In genomic region chr5:124746916-124747769, GRCh38 we compare ENCODE assay signal across 2 cellular contexts.
TF ChIP-seq lines count a peak whose summit lies in the region.

No MANE protein-coding gene starts in this region.

TF ChIP-seq in GM23338, 12 proteins besides CTCF, POLR2A, EP300 and RAD21 (continued from another document):
- no peak; the same call in 1 of the 2 replicates for TF ChIP-seq POLR2AphosphoS5 (IDR thresholded peaks at IDR 0.05; ENCODE audit: low read depth)
- no peak for TF ChIP-seq JUNB (IDR thresholded peaks at IDR 0.05; ENCODE audit: unreplicated experiment)
- TF ChIP-seq ETS1 (IDR thresholded peaks at IDR 0.05): no peak
- TF ChIP-seq ZNF331 (CRISPR knock-in tag; IDR thresholded peaks at IDR 0.05; ENCODE audit: low read depth): no peak
- no peak for TF ChIP-seq EZH2phosphoT487 (IDR thresholded peaks at IDR 0.05; ENCODE audit: unreplicated experiment)
- TF ChIP-seq, protein P1, sequence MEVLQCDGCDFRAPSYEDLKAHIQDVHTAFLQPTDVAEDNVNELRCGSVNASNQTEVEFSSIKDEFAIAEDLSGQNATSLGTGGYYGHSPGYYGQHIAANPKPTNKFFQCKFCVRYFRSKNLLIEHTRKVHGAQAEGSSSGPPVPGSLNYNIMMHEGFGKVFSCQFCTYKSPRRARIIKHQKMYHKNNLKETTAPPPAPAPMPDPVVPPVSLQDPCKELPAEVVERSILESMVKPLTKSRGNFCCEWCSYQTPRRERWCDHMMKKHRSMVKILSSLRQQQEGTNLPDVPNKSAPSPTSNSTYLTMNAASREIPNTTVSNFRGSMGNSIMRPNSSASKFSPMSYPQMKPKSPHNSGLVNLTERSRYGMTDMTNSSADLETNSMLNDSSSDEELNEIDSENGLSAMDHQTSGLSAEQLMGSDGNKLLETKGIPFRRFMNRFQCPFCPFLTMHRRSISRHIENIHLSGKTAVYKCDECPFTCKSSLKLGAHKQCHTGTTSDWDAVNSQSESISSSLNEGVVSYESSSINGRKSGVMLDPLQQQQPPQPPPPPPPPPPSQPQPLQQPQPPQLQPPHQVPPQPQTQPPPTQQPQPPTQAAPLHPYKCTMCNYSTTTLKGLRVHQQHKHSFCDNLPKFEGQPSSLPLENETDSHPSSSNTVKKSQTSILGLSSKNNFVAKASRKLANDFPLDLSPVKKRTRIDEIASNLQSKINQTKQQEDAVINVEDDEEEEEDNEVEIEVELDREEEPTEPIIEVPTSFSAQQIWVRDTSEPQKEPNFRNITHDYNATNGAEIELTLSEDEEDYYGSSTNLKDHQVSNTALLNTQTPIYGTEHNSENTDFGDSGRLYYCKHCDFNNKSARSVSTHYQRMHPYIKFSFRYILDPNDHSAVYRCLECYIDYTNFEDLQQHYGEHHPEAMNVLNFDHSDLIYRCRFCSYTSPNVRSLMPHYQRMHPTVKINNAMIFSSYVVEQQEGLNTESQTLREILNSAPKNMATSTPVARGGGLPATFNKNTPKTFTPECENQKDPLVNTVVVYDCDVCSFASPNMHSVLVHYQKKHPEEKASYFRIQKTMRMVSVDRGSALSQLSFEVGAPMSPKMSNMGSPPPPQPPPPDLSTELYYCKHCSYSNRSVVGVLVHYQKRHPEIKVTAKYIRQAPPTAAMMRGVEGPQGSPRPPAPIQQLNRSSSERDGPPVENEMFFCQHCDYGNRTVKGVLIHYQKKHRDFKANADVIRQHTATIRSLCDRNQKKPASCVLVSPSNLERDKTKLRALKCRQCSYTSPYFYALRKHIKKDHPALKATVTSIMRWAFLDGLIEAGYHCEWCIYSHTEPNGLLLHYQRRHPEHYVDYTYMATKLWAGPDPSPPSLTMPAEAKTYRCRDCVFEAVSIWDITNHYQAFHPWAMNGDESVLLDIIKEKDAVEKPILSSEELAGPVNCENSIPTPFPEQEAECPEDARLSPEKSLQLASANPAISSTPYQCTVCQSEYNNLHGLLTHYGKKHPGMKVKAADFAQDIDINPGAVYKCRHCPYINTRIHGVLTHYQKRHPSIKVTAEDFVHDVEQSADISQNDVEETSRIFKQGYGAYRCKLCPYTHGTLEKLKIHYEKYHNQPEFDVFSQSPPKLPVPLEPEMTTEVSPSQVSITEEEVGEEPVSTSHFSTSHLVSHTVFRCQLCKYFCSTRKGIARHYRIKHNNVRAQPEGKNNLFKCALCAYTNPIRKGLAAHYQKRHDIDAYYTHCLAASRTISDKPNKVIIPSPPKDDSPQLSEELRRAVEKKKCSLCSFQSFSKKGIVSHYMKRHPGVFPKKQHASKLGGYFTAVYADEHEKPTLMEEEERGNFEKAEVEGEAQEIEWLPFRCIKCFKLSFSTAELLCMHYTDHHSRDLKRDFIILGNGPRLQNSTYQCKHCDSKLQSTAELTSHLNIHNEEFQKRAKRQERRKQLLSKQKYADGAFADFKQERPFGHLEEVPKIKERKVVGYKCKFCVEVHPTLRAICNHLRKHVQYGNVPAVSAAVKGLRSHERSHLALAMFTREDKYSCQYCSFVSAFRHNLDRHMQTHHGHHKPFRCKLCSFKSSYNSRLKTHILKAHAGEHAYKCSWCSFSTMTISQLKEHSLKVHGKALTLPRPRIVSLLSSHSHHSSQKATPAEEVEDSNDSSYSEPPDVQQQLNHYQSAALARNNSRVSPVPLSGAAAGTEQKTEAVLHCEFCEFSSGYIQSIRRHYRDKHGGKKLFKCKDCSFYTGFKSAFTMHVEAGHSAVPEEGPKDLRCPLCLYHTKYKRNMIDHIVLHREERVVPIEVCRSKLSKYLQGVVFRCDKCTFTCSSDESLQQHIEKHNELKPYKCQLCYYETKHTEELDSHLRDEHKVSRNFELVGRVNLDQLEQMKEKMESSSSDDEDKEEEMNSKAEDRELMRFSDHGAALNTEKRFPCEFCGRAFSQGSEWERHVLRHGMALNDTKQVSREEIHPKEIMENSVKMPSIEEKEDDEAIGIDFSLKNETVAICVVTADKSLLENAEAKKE (CRISPR knock-in tag; IDR thresholded peaks at IDR 0.05): no peak
- TF ChIP-seq ZNF114 (CRISPR knock-in tag; IDR thresholded peaks at IDR 0.05): no peak
- TF ChIP-seq STAT1 (IDR thresholded peaks at IDR 0.05; ENCODE audit: unreplicated experiment): no peak
- TF ChIP-seq NANOG (IDR thresholded peaks at IDR 0.05; ENCODE audit: borderline replicate concordance): no peak

TF ChIP-seq in WTC11, 78 proteins besides CTCF, POLR2A, EP300 and RAD21 (continued from another document):
- TF ChIP-seq, protein P2, sequence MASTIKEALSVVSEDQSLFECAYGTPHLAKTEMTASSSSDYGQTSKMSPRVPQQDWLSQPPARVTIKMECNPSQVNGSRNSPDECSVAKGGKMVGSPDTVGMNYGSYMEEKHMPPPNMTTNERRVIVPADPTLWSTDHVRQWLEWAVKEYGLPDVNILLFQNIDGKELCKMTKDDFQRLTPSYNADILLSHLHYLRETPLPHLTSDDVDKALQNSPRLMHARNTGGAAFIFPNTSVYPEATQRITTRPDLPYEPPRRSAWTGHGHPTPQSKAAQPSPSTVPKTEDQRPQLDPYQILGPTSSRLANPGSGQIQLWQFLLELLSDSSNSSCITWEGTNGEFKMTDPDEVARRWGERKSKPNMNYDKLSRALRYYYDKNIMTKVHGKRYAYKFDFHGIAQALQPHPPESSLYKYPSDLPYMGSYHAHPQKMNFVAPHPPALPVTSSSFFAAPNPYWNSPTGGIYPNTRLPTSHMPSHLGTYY (CRISPR knock-in tag; IDR thresholded peaks at IDR 0.05): no peak
- peak; percentile 80 for TF ChIP-seq USF1 (CRISPR knock-in tag; IDR thresholded peaks at IDR 0.05)
- TF ChIP-seq, protein P3, sequence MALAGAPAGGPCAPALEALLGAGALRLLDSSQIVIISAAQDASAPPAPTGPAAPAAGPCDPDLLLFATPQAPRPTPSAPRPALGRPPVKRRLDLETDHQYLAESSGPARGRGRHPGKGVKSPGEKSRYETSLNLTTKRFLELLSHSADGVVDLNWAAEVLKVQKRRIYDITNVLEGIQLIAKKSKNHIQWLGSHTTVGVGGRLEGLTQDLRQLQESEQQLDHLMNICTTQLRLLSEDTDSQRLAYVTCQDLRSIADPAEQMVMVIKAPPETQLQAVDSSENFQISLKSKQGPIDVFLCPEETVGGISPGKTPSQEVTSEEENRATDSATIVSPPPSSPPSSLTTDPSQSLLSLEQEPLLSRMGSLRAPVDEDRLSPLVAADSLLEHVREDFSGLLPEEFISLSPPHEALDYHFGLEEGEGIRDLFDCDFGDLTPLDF (CRISPR knock-in tag; IDR thresholded peaks at IDR 0.05): no peak
